31 cellular contexts compared by ENCODE assay signal in the genomic region with DNA sequence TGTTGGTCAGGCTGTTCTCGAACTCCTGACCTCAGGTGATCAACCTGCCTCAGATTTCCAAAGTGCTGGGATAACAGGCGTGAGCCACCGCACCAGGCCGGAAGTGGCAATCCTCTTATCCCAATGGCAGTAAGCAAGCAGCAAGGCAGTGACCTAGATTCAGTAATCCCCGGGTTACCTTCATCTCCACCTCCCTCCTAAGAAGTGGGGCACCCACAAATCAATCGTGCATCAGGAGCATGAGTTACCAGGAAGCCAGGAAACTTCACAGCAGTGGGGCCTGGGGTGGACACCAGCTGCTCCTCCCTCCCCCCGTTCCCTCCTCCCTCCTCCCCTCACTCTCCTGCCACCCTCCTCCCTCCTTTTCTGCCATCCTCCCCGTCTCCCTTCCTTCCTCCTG. TPM values are rescaled to one million over a fixed set of nuclear protein-coding genes. Genes with fewer than 3 reads are reported as not detected.
A peak's percentile ranks its signal among the peaks of the same experiment; 100 is the strongest.
DNase-seq lines count a peak whose midpoint lies in the region; ATAC-seq, FAIRE-seq and TF ChIP-seq lines count a peak whose summit lies in the region.
"Had no signal": no experiment of that assay in that cellular context is flagged by ENCODE, and none has a peak within 500 bp of the region (broad histone marks: within the 10 kb centered on the region; RNA-seq: fewer than 3 reads in every experiment).

No MANE protein-coding gene starts in this region.

- H3K4me3 ChIP-seq in left ventricle myocardium inferior (no peak overlapping the region), right cardiac atrium (ENCODE audit: low read length) (no peak overlapping the region), spleen (no peak overlapping the region), stomach (no peak overlapping the region)
- H3K4me3 ChIP-seq: SJCRH30 had no signal

- no peak overlapping the region for H3K27ac ChIP-seq in left ventricle myocardium inferior (replicated peaks)
- no peak overlapping the region for H3K27ac ChIP-seq in right cardiac atrium (ENCODE audit: low read length)
- no peak overlapping the region for H3K27ac ChIP-seq in spleen
- H3K27ac ChIP-seq in stomach, result no peak overlapping the region
- H3K27ac ChIP-seq: HL-60, SJCRH30 had no signal

- 75% methylated on average over 7 of the region's 8 CpGs for WGBS in right cardiac atrium
- 61 to 79% (median 71%) methylated on average over 5 to 7 of the region's 8 CpGs for WGBS in spleen, 5 donors
- whole genome bisulfite sequencing in stomach, 5 donors, result 53 to 76% (median 69%) methylated on average over 7 to 8 of the region's 8 CpGs

- DNase-seq in left ventricle myocardium inferior (peak; percentile 2), right cardiac atrium (no peak), D721Med (ENCODE audit: insufficient read length, low spot score) (peak; percentile 82), chondrocyte (ENCODE audit: low spot score) (peak; percentile 14), spleen (peak; percentile 8), stomach (no peak), NCI-H524 (lab: John Stamatoyannopoulos, UW) (no peak), COLO829 (ENCODE audit: low spot score) (no peak)
- DNase-seq: C1 segment of cervical spinal cord; CD4-positive, alpha-beta memory T cell; DMS79 treated with DMSO at 0.1 percent for 48 hours; GF-D8; GOT3; Kasumi-1; NCI-H1105; NCI-H1436 treated with DMSO at 0.1 percent for 48 hours; NCI-H187 treated with DMSO at 0.1 percent for 48 hours; NCI-H345; NCI-H510A treated with DMSO at 0.1 percent for 48 hours; NCI-H748 treated with DMSO at 0.1 percent for 48 hours; NK-92 treated with Interleukin-12 subunit alpha and Interleukin-12 subunit beta, amount 100 ng/mL, for 24 hours; PC-3; SJCRH30 had no signal

- H3K4me1 ChIP-seq in left ventricle myocardium inferior (no peaks in the 10 kb centered on the region), right cardiac atrium (ENCODE audit: control insufficient read depth, insufficient read depth, low read length) (no peaks in the 10 kb centered on the region), spleen (no peaks in the 10 kb centered on the region), stomach (no peaks in the 10 kb centered on the region)
- H3K4me1 ChIP-seq: Caco-2, SJCRH30 had no signal

- TF ChIP-seq POLR2A in spleen (IDR thresholded peaks at IDR 0.05) (no peak), stomach (IDR thresholded peaks at IDR 0.05) (no peak)

- ATAC-seq in right cardiac atrium, result no peak
- ATAC-seq: HCT116, PC-3, SK-N-SH treated with all-trans-retinoic acid at 6 μM for 48 hours had no signal

- H3K4me3 Mint-ChIP-seq in chondrocyte (ENCODE audit: unreplicated experiment), result no peak overlapping the region
- H3K4me3 Mint-ChIP-seq: CD4-positive, alpha-beta memory T cell had no signal

- peaks cover 3% of the 10 kb centered on the region for H3K9me3 Mint-ChIP-seq in chondrocyte (ENCODE audit: low read depth)

- no peaks in the 10 kb centered on the region for H3K36me3 Mint-ChIP-seq in chondrocyte (ENCODE audit: low read depth)
- H3K36me3 Mint-ChIP-seq: CD4-positive, alpha-beta memory T cell had no signal

- H3K9me3 ChIP-seq in left ventricle myocardium inferior (replicated peaks) (peaks cover 5% of the 10 kb centered on the region), right cardiac atrium (ENCODE audit: control insufficient read depth, low read length) (no peaks in the 10 kb centered on the region), spleen (peaks cover 0 to 10% (median 0%) of the 10 kb centered on the region in 8 donors), stomach (peaks cover 0 to 5% (median 0%) of the 10 kb centered on the region in 4 donors)
- H3K9me3 ChIP-seq: Caco-2, SJCRH30 had no signal

- H3K27ac Mint-ChIP-seq in chondrocyte (ENCODE audit: unreplicated experiment), result no peak overlapping the region
- H3K27ac Mint-ChIP-seq: CD4-positive, alpha-beta memory T cell had no signal

- TF ChIP-seq EP300 in stomach (IDR thresholded peaks at IDR 0.05), result no peak

- TF ChIP-seq CTCF in left ventricle myocardium inferior (IDR thresholded peaks at IDR 0.05; ENCODE audit: borderline replicate concordance) (no peak), D721Med (IDR thresholded peaks at IDR 0.05; ENCODE audit: insufficient read depth, missing control alignments) (no peak), chondrocyte (IDR thresholded peaks at IDR 0.05) (no peak), spleen (IDR thresholded peaks at IDR 0.05 in 8 of 11, conservative IDR thresholded peaks at IDR 0.05 in 3 of 11) (no peak), stomach (IDR thresholded peaks at IDR 0.05) (no peak)

- no peaks in the 10 kb centered on the region for H3K36me3 ChIP-seq in left ventricle myocardium inferior
- no peaks in the 10 kb centered on the region for H3K36me3 ChIP-seq in spleen
- no peaks in the 10 kb centered on the region for H3K36me3 ChIP-seq in stomach
- H3K36me3 ChIP-seq: SJCRH30 had no signal

- H3K27me3 Mint-ChIP-seq in chondrocyte (ENCODE audit: low read depth), result peaks cover 15% of the 10 kb centered on the region

- intact Hi-C loops in left ventricle myocardium inferior (cut with micrococcal nuclease) (no loop called here), right cardiac atrium (cut with DNase I) (no loop called here), spleen (cut with DNase I; ENCODE audit: low total_unique reads) (no loop called here), stomach (cut with DNase I; ENCODE audit: low total_unique reads) (no loop called here)

- no peaks in the 10 kb centered on the region for H3K4me1 Mint-ChIP-seq in chondrocyte (ENCODE audit: low read depth)
- H3K4me1 Mint-ChIP-seq: CD4-positive, alpha-beta memory T cell had no signal

- FAIRE-seq in D721Med (lab: Jason Lieb, UNC), result peak; percentile 86
- FAIRE-seq: A204.1, GM12891 had no signal

- H3K27me3 ChIP-seq in left ventricle myocardium inferior (ENCODE audit: low read depth) (peaks cover 70% of the 10 kb centered on the region), right cardiac atrium (ENCODE audit: control insufficient read depth, insufficient read depth) (no peaks in the 10 kb centered on the region), spleen (replicated peaks in 1 of 7) (peaks cover 0 to 55% (median 0%) of the 10 kb centered on the region in 7 donors), stomach (peaks cover 0 to 72% (median 24%) of the 10 kb centered on the region in 3 donors)
- H3K27me3 ChIP-seq: SJCRH30 had no signal

RNA-seq across cellular contexts. Expression of gene PDE6B, which starts 2.0 kb away (rescaled TPM):
- total RNA-seq in left ventricle myocardium inferior (2.7 TPM), right cardiac atrium (1 to 10 TPM; 6.8 to 7.5 (median 7.0) TPM), chondrocyte (0.46 to 2.3 TPM (median 2.3 TPM) in 3 replicates), spleen (10 to 100 TPM in 6 of 7 donors, 1 to 10 TPM in 1; 10.0 to 19.8 (median 15.8) TPM), stomach (10 to 100 TPM in 1 of 5 donors, not detected in 4; 12.3 TPM)
- polyA plus RNA-seq in right cardiac atrium (3.6 TPM), spleen (1 to 10 TPM; 4.4 to 7.7 (median 6.1) TPM), stomach (1 to 10 TPM; 1.1 to 1.8 (median 1.6) TPM)
- total RNA-seq: Caco-2, M059J, PC-3, SJCRH30 had no signal

RNA-seq across cellular contexts. Expression of gene ATP5ME, which starts 46.7 kb away (rescaled TPM):
- total RNA-seq in left ventricle myocardium inferior (914 TPM), right cardiac atrium (100 to 1,000 TPM; 689 to 911 (median 734) TPM), chondrocyte (240 to 279 TPM (median 256 TPM) in 3 replicates), spleen (100 to 1,000 TPM in 4 of 7 donors, 10 to 100 TPM in 3; 51.7 to 187 (median 160) TPM), stomach (100 to 1,000 TPM in 3 of 5 donors, 10 to 100 TPM in 1, 1 to 10 TPM in 1; 8.0 to 842 (median 169) TPM)
- polyA plus RNA-seq in right cardiac atrium (1,352 TPM), spleen (100 to 1,000 TPM; 444 to 497 (median 461) TPM), stomach (100 to 1,000 TPM; 742 to 876 (median 853) TPM)

RNA-seq across cellular contexts. Expression of gene MYL5, which starts 47.0 kb away (rescaled TPM):
- 4.5 TPM for total RNA-seq in left ventricle myocardium inferior
- total RNA-seq in right cardiac atrium, result 1 to 10 TPM; 4.0 to 6.0 (median 4.7) TPM
- 3.8 TPM for polyA plus RNA-seq in right cardiac atrium
- total RNA-seq in chondrocyte, result 22.8 to 26.5 TPM (median 25.6 TPM) in 3 replicates
- total RNA-seq in spleen, result 10 to 100 TPM in 6 of 7 donors, 1 to 10 TPM in 1; 9.2 to 28.2 (median 14.6) TPM
- polyA plus RNA-seq in spleen, result 10 to 100 TPM; 18.9 to 32.6 (median 20.0) TPM
- 10 to 100 TPM in 3 of 5 donors, 1 to 10 TPM in 2; 7.0 to 67.7 (median 13.4) TPM for total RNA-seq in stomach
- 100 to 1,000 TPM in 1 of 3 donors, 10 to 100 TPM in 2; 18.8 to 148 (median 42.7) TPM for polyA plus RNA-seq in stomach

RNA-seq across cellular contexts. Expression of gene TMEM271, which starts 51.3 kb away (rescaled TPM):
- not detected for total RNA-seq in left ventricle myocardium inferior
- not detected for total RNA-seq in right cardiac atrium
- not detected for polyA plus RNA-seq in right cardiac atrium
- total RNA-seq in chondrocyte, result not detected in 3 replicates
- total RNA-seq in spleen, result not detected
- polyA plus RNA-seq in spleen, result not detected
- not detected for total RNA-seq in stomach
- under 1 TPM in 1 of 3 donors, not detected in 2; 0.03 TPM for polyA plus RNA-seq in stomach
- total RNA-seq: Caco-2; CD4-positive, alpha-beta memory T cell; M059J; PC-3 had no signal
- polyA plus RNA-seq: AG04450; CD4-positive, alpha-beta memory T cell had no signal

Comparison
In these comparisons a context has a peak if more than half of its experiments do, and no peak if none do; other contexts are left out.
1. DNase-seq: peak in left ventricle myocardium inferior (single experiment), D721Med (single experiment), chondrocyte (single experiment) and spleen (single experiment); none in right cardiac atrium (0 of 3), stomach (single experiment), NCI-H524 (0 of 2) and COLO829 (single experiment).